In genomic region chr1:205318231-205318991, GRCh38 we compare ENCODE assay signal across 8 cellular contexts. TPM values are rescaled to one million over a fixed set of nuclear protein-coding genes. Genes with fewer than 3 reads are reported as not detected.
A peak's percentile ranks its signal among the peaks of the same experiment; 100 is the strongest.
DNase-seq lines count a peak whose midpoint lies in the region; ATAC-seq, FAIRE-seq and TF ChIP-seq lines count a peak whose summit lies in the region.

No MANE protein-coding gene starts in this region.

- no peak overlapping the region for H3K23ac ChIP-seq in H9 (ENCODE audit: insufficient read length, low read depth, low read length)
- no peak overlapping the region for H3K23ac ChIP-seq in H1 (ENCODE audit: insufficient read length)
- peak overlapping the region; percentile 8 for H3K23ac ChIP-seq in trophoblast cell (ENCODE audit: low read length)

- FAIRE-seq in H1 (lab: Jason Lieb, UNC) = no peak

- H3K4me1 ChIP-seq in H9 (ENCODE audit: insufficient read depth, low read length) (peaks cover 38% of the 10 kb centered on the region), H1 (replicated peaks in 1 of 4; ENCODE audit: control insufficient read depth in 3 of 4, insufficient read depth in 4 of 4, low read length in 3 of 4) (peaks cover 31 to 49% (median 38%) of the 10 kb centered on the region in 4 experiments), trophoblast cell (ENCODE audit: control insufficient read depth in 1 of 2, insufficient read depth in 2 of 2, low read length in 2 of 2) (peaks cover 42% of the 10 kb centered on the region in 2 experiments), ascending aorta (peaks cover 0 to 21% of the 10 kb centered on the region in 2 donors)

- no peak overlapping the region for H3K27ac ChIP-seq in H9 (ENCODE audit: insufficient read length, low read depth, low read length)
- no peak overlapping the region for H3K27ac ChIP-seq in H1 (ENCODE audit: low read depth, low read length)
- peak overlapping the region; percentile 24 for H3K27ac ChIP-seq in trophoblast cell (ENCODE audit: low read depth, low read length)
- H3K27ac ChIP-seq in ascending aorta = no peak overlapping the region

- ATAC-seq in HG03378 (IDR thresholded peaks at IDR 0.05; ENCODE audit: unreplicated experiment) = no peak

- H2BK12ac ChIP-seq in H9 (ENCODE audit: insufficient read length, low read depth, low read length) (no peak overlapping the region), H1 (ENCODE audit: low read depth, low read length) (peak overlapping the region; percentile 73; the same call in 1 of the 2 replicates), trophoblast cell (ENCODE audit: low read length) (no peak overlapping the region)

- CTCF ChIA-PET in H1 (lab: Charles Lee; ENCODE audit: partially characterized antibody) = interaction anchor here (0.9 to 67.1 kb wide), 6 partner anchors 8 to 138 kb away, joined by 3 to 2424 read pairs (median 16); partner anchors contain the start of gene BLACAT1

- H3K9me3 ChIP-seq in H9 (ENCODE audit: control insufficient read depth, low read depth, low read length) (no peaks in the 10 kb centered on the region), H1 (ENCODE audit: insufficient read depth in 2 of 2, low read depth in 1 of 2, low read length in 1 of 2) (no peaks in the 10 kb centered on the region), trophoblast cell (ENCODE audit: insufficient read depth, low read depth, low read length) (no peaks in the 10 kb centered on the region), ascending aorta (no peaks in the 10 kb centered on the region)

- no peak overlapping the region for H2AK5ac ChIP-seq in H9 (ENCODE audit: insufficient read length, low read length)
- peak overlapping the region; percentile 76; the same call in 1 of the 2 replicates for H2AK5ac ChIP-seq in H1 (ENCODE audit: low read depth, low read length)
- no peak overlapping the region for H2AK5ac ChIP-seq in trophoblast cell (ENCODE audit: low read length)

- TF ChIP-seq RAD21 in H1 (IDR thresholded peaks at IDR 0.05 in 1 of 2, conservative IDR thresholded peaks at IDR 0.05 in 1 of 2; ENCODE audit: low read depth in 2 of 2, low read length in 2 of 2) = no peak

- POLR2A ChIA-PET in H1 (lab: Charles Lee; ENCODE audit: partially characterized antibody) = interaction anchor here (0.7 to 11.0 kb wide), 8 partner anchors 12 to 426 kb away, joined by 3 to 134 read pairs (median 6); no protein-coding TSS in a partner anchor

- H3K4me1 Mint-ChIP-seq in H9 = peaks cover 73 to 76% of the 10 kb centered on the region in 2 experiments

- TF ChIP-seq EP300 in H1 (IDR thresholded peaks at IDR 0.05; ENCODE audit: borderline replicate concordance in 1 of 2, low read depth in 2 of 2, low read length in 2 of 2) = no peak

- H2BK120ac ChIP-seq in H9 (ENCODE audit: low read depth, low read length, poor library complexity, severe bottlenecking) (no peak overlapping the region), H1 (replicated peaks; ENCODE audit: low read depth, low read length) (peak overlapping the region; percentile 51), trophoblast cell (ENCODE audit: insufficient read depth, low read length, poor library complexity) (no peak overlapping the region)

- no peak overlapping the region for H3K14ac ChIP-seq in H9 (ENCODE audit: insufficient read depth, low read length)
- no peak overlapping the region for H3K14ac ChIP-seq in H1 (ENCODE audit: insufficient read length)
- no peak overlapping the region for H3K14ac ChIP-seq in trophoblast cell (ENCODE audit: low read length)

- H3K4me3 Mint-ChIP-seq in H9 = peak overlapping the region; percentile 31 to 93

- no peak overlapping the region for H3K9ac ChIP-seq in H9 (ENCODE audit: extremely low read depth, insufficient read length, low read length)
- no peak overlapping the region; a peak in 1 of 7 replicates for H3K9ac ChIP-seq in H1 (replicated peaks in 1 of 4; ENCODE audit: extremely low read depth in 1 of 4, low read depth in 3 of 4, low read length in 3 of 4)
- no peak overlapping the region for H3K9ac ChIP-seq in trophoblast cell (ENCODE audit: low read length)

- peaks cover 14% of the 10 kb centered on the region for H3K23me2 ChIP-seq in H9 (ENCODE audit: insufficient read length, low read depth, low read length, poor library complexity, severe bottlenecking)
- H3K23me2 ChIP-seq in H1 (ENCODE audit: low read depth, low read length) = peaks cover 8% of the 10 kb centered on the region

- no peak overlapping the region for H4K8ac ChIP-seq in H9 (replicated peaks; ENCODE audit: insufficient read length, low read depth, low read length)
- no peak overlapping the region for H4K8ac ChIP-seq in H1 (ENCODE audit: extremely low read depth, insufficient read depth, low read length)
- no peak overlapping the region for H4K8ac ChIP-seq in trophoblast cell (ENCODE audit: low read depth, low read length)

- no peak overlapping the region for H2BK20ac ChIP-seq in H9 (ENCODE audit: low read depth, low read length, poor library complexity, severe bottlenecking)
- H2BK20ac ChIP-seq in H1 (ENCODE audit: low read length) = 0 out of 2 replicates have a peak overlapping the region, but pooled peaks have one; percentile 25

- H3K36me3 ChIP-seq in H1 (ENCODE audit: control insufficient read depth in 2 of 4, insufficient read depth in 4 of 4, low read length in 3 of 4) (peaks cover 0 to 4% (median 0%) of the 10 kb centered on the region in 4 experiments; a peak in 2 of 8 replicates), trophoblast cell (ENCODE audit: control insufficient read depth in 1 of 2, insufficient read depth in 2 of 2, low read length in 2 of 2) (peaks cover 13 to 14% of the 10 kb centered on the region in 2 experiments), ascending aorta (no peaks in the 10 kb centered on the region)

- H3K4me2 ChIP-seq in H9 (ENCODE audit: insufficient read depth, insufficient read length, low read length) (peak overlapping the region; percentile 4), H1 (ENCODE audit: insufficient read depth in 1 of 2, low read depth in 2 of 2, low read length in 2 of 2) (peak overlapping the region; percentile 44 to 65), trophoblast cell (ENCODE audit: low read length) (peak overlapping the region; percentile 69)

- H3K36me3 Mint-ChIP-seq in H9 (ENCODE audit: insufficient read depth in 1 of 3, low read depth in 3 of 3) = peaks cover 5 to 31% (median 21%) of the 10 kb centered on the region in 3 experiments

- H4K5ac ChIP-seq in H9 (ENCODE audit: insufficient read length, low read depth, low read length) (no peak overlapping the region), H1 (ENCODE audit: insufficient read length, low read depth, low read length) (no peak overlapping the region)

- peak overlapping the region in 2 of 3 experiments; percentile 42 to 81; a peak in 2 of 7 replicates for H3K27ac Mint-ChIP-seq in H9

- H3K56ac ChIP-seq in H9 (ENCODE audit: insufficient read length, low read depth, low read length) (no peak overlapping the region), H1 (replicated peaks; ENCODE audit: insufficient read length, low read depth, low read length) (no peak overlapping the region)

- TF ChIP-seq POLR2A in H1 (IDR thresholded peaks at IDR 0.05; ENCODE audit: control extremely low read depth in 1 of 2, low read depth in 2 of 2, low read length in 2 of 2) = peak in 1 of 2 experiments; percentile 44; a peak in 1 of 3 replicates

- no CpG with 5 or more reads among the region's 6 CpGs for WGBS in H9 (ENCODE audit: extremely low coverage, insufficient read length, low lambda C conversion rate)
- 84% methylated on average over 6 of the region's 6 CpGs; no CpG with 5 or more reads in 1 of the 2 experiments for WGBS in H1 (ENCODE audit: extremely low coverage in 1 of 2, insufficient coverage in 1 of 2, insufficient read length in 1 of 2, insufficient replicate concordance in 2 of 2, low coverage in 1 of 2, low lambda C conversion rate in 2 of 2, missing lambda C conversion rate in 1 of 2), 2 experiments
- no CpG with 5 or more reads among the region's 6 CpGs for WGBS in trophoblast cell (ENCODE audit: extremely low coverage, insufficient coverage, insufficient read length)

- H3K27me3 Mint-ChIP-seq in H9 (ENCODE audit: low read depth) = peaks cover 8% of the 10 kb centered on the region; the same call in 1 of the 2 replicates

- no peak overlapping the region for H3T11ph ChIP-seq in H9 (ENCODE audit: low read length)

- H3K4ac ChIP-seq in H9 (ENCODE audit: low read depth, low read length) = no peak overlapping the region
- H3K4ac ChIP-seq in H1 (replicated peaks; ENCODE audit: insufficient read length, low read depth, low read length) = peak overlapping the region; percentile 10
- peak overlapping the region; percentile 94 for H3K4ac ChIP-seq in trophoblast cell (ENCODE audit: low read depth, low read length)

- no peak overlapping the region for H4K12ac ChIP-seq in trophoblast cell (ENCODE audit: low read depth, low read length)

- no peak for DNase-seq in H9
- peak; percentile 94 for DNase-seq in NCI-H69 (lab: John Stamatoyannopoulos, UW)
- no peak for DNase-seq in H1 (ENCODE audit: low read depth in 1 of 2, low spot score in 2 of 2)
- no peak for DNase-seq in trophoblast cell
- DNase-seq in stimulated activated CD4-positive, alpha-beta T cell treated with anti-CD3 and anti-CD28 coated beads, Interleukin-12 subunit alpha, Interleukin-12 subunit beta, amount 100 ng/mL, for 4 hours = no peak
- DNase-seq in AG08395 (ENCODE audit: low spot score) = no peak
- no peak for DNase-seq in ascending aorta (ENCODE audit: low spot score in 2 of 2)

- H3K79me1 ChIP-seq in H9 (ENCODE audit: insufficient read depth, low read depth, low read length, poor library complexity, severe bottlenecking) (no peaks in the 10 kb centered on the region), H1 (ENCODE audit: low read depth, low read length) (peaks cover 40% of the 10 kb centered on the region), trophoblast cell (ENCODE audit: low read length) (peaks cover 22% of the 10 kb centered on the region)

- H2BK15ac ChIP-seq in H9 (ENCODE audit: low read depth, low read length) = no peak overlapping the region
- H2BK15ac ChIP-seq in H1 (ENCODE audit: low read length) = peak overlapping the region; percentile 40; the same call in 1 of the 2 replicates

- H2BK5ac ChIP-seq in H9 (ENCODE audit: insufficient read length, low read length) = no peak overlapping the region
- 0 out of 2 replicates have a peak overlapping the region, but pooled peaks have one; percentile 38 for H2BK5ac ChIP-seq in H1 (ENCODE audit: low read depth, low read length)
- no peak overlapping the region for H2BK5ac ChIP-seq in trophoblast cell (ENCODE audit: low read depth, low read length, poor library complexity)

- intact Hi-C loops in ascending aorta (cut with DNase I) = no loop called here

- H3K27me3 ChIP-seq in H9 (ENCODE audit: insufficient read depth, low read length) (no peaks in the 10 kb centered on the region), H1 (replicated peaks in 1 of 4; ENCODE audit: control insufficient read depth in 3 of 4, extremely low read depth in 1 of 4, insufficient read depth in 3 of 4, low read length in 3 of 4) (no peaks in the 10 kb centered on the region), trophoblast cell (ENCODE audit: insufficient read depth, low read length) (no peaks in the 10 kb centered on the region), ascending aorta (no peaks in the 10 kb centered on the region)

- H3K79me2 ChIP-seq in H9 (ENCODE audit: insufficient read depth, low read length) = peaks cover 34% of the 10 kb centered on the region; the same call in 1 of the 2 replicates
- peaks cover 28 to 63% of the 10 kb centered on the region in 2 experiments for H3K79me2 ChIP-seq in H1 (ENCODE audit: control insufficient read depth in 1 of 2, insufficient read depth in 2 of 2, low read length in 2 of 2)
- H3K79me2 ChIP-seq in trophoblast cell (ENCODE audit: control insufficient read depth, insufficient read depth, low read length, poor library complexity) = peaks cover 55% of the 10 kb centered on the region

- H2AFZ ChIP-seq in H9 (ENCODE audit: low read length) = no peak overlapping the region
- H2AFZ ChIP-seq in H1 (ENCODE audit: low read length) = no peak overlapping the region
- no peak overlapping the region for H2AFZ ChIP-seq in trophoblast cell (ENCODE audit: insufficient read depth, low read length, poor library complexity)

- H3K9me3 Mint-ChIP-seq in H9 = peaks cover 0 to 6% of the 10 kb centered on the region in 2 experiments; a peak in 2 of 5 replicates

- TF ChIP-seq CTCF in H9 (conservative IDR thresholded peaks at IDR 0.05) (no peak), H1 (IDR thresholded peaks at IDR 0.05; ENCODE audit: control extremely low read depth in 1 of 3, insufficient read depth in 1 of 3, low read depth in 1 of 3, low read length in 3 of 3) (no peak), ascending aorta (IDR thresholded peaks at IDR 0.05) (no peak)

- no peak overlapping the region for H4K91ac ChIP-seq in H9 (ENCODE audit: insufficient read length, low read depth, low read length)
- H4K91ac ChIP-seq in H1 (replicated peaks; ENCODE audit: insufficient read length, low read length) = peak overlapping the region; percentile 15
- H4K91ac ChIP-seq in trophoblast cell (ENCODE audit: low read depth, low read length) = no peak overlapping the region

- H4K20me1 ChIP-seq in H9 (ENCODE audit: control insufficient read depth, insufficient read depth, insufficient read length) = no peaks in the 10 kb centered on the region
- peaks cover 11 to 32% of the 10 kb centered on the region in 2 experiments for H4K20me1 ChIP-seq in H1 (replicated peaks in 1 of 2; ENCODE audit: control insufficient read depth in 1 of 2, insufficient read depth in 2 of 2, low read length in 2 of 2)

- H3K18ac ChIP-seq in H9 (ENCODE audit: insufficient read length, low read depth, low read length) = no peak overlapping the region
- H3K18ac ChIP-seq in H1 (ENCODE audit: extremely low read depth, low read length) = no peak overlapping the region
- no peak overlapping the region for H3K18ac ChIP-seq in trophoblast cell (ENCODE audit: low read length)

- H3K4me3 ChIP-seq in H1 (ENCODE audit: extremely low read depth in 1 of 4, insufficient read depth in 2 of 4, low read depth in 3 of 4, low read length in 4 of 4) (peak overlapping the region in 1 of 4 experiments; percentile 93; a peak in 2 of 8 replicates), trophoblast cell (ENCODE audit: low read depth, low read length) (no peak overlapping the region), ascending aorta (no peak overlapping the region)

RNA-seq across cellular contexts. Expression of gene NUAK2, which starts 3.1 kb away (rescaled TPM):
- total RNA-seq in H9 (2021) (15.4 and 15.5 TPM in 2 replicates), ascending aorta (0.85 TPM)
- total RNA-seq in H1 (2021; fragmentation: NEBNext Ultra II Directional; extraction: Animal tissue kit (Norgen Biotek cat#: 25700)) = 12.7 and 12.9 TPM in 2 replicates
- 9.4 and 14.5 TPM in 2 replicates for polyA plus RNA-seq in H1 (2011; rRNA removed)
- polyA plus RNA-seq in H1 (2011; cell fraction: cytosol; rRNA removed) = 8.0 TPM
- polyA plus RNA-seq in H1 (2011; cell fraction: nucleus; rRNA removed) = 13.3 TPM
- polyA plus RNA-seq in H1 (2012, experiment 1 of 2) = 13.2 to 13.7 TPM (median 13.5 TPM) in 4 replicates
- 12.2 TPM for polyA plus RNA-seq in H1 (2012, experiment 2 of 2)
- polyA plus RNA-seq in H1 (2013, experiment 1 of 2) = 5.4 TPM
- polyA plus RNA-seq in H1 (2013, experiment 2 of 2) = 5.1 TPM
- polyA minus RNA-seq in H1 (2011; rRNA and poly(A)+ RNA removed) = 12.4 and 13.8 TPM in 2 replicates
- polyA minus RNA-seq in H1 (2011; cell fraction: cytosol; rRNA and poly(A)+ RNA removed) = 15.0 TPM
- 13.2 TPM for polyA minus RNA-seq in H1 (2011; cell fraction: nucleus; rRNA and poly(A)+ RNA removed)
- 20.4 and 22.1 TPM in 2 replicates for polyA plus RNA-seq in trophoblast cell (2013)

RNA-seq across cellular contexts. Expression of gene KLHDC8A, which starts 38.3 kb away (rescaled TPM):
- total RNA-seq in H9 (2021) (0.96 and 1.0 TPM in 2 replicates), ascending aorta (not detected)
- 2.5 and 3.4 TPM in 2 replicates for total RNA-seq in H1 (2021; fragmentation: NEBNext Ultra II Directional; extraction: Animal tissue kit (Norgen Biotek cat#: 25700))
- 1.9 and 2.5 TPM in 2 replicates for polyA plus RNA-seq in H1 (2011; rRNA removed)
- polyA plus RNA-seq in H1 (2011; cell fraction: cytosol; rRNA removed) = 2.4 TPM
- 2.4 TPM for polyA plus RNA-seq in H1 (2011; cell fraction: nucleus; rRNA removed)
- polyA plus RNA-seq in H1 (2012, experiment 1 of 2) = 0.83 to 2.1 TPM (median 1.5 TPM) in 4 replicates
- polyA plus RNA-seq in H1 (2012, experiment 2 of 2) = 1.4 TPM
- polyA plus RNA-seq in H1 (2013, experiment 1 of 2) = 3.5 TPM
- 3.8 TPM for polyA plus RNA-seq in H1 (2013, experiment 2 of 2)
- polyA minus RNA-seq in H1 (2011; rRNA and poly(A)+ RNA removed) = 2.5 and 4.2 TPM in 2 replicates
- polyA minus RNA-seq in H1 (2011; cell fraction: cytosol; rRNA and poly(A)+ RNA removed) = 1.4 TPM
- 1.00 TPM for polyA minus RNA-seq in H1 (2011; cell fraction: nucleus; rRNA and poly(A)+ RNA removed)
- 3.6 TPM in 2 replicates for polyA plus RNA-seq in trophoblast cell (2013)

Comparison
In these comparisons a context has a peak if more than half of its experiments do, and no peak if none do; other contexts are left out.
1. H3K4me2 ChIP-seq: peak in every context shown above with its lines; median percentile 69 in trophoblast cell; 54 in H1; 4 in H9.